ENCODE assay signal across 28 cellular contexts in the genomic region with DNA sequence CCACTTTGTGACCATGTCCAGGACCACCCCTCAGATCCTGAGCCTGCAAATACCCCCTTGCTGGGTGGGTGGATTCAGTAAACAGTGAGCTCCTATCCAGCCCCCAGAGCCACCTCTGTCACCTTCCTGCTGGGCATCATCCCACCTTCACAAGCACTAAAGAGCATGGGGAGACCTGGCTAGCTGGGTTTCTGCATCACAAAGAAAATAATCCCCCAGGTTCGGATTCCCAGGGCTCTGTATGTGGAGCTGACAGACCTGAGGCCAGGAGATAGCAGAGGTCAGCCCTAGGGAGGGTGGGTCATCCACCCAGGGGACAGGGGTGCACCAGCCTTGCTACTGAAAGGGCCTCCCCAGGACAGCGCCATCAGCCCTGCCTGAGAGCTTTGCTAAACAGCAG. TPM values are rescaled to one million over a fixed set of nuclear protein-coding genes. Genes with fewer than 3 reads are reported as not detected.
"Had no signal": no experiment of that assay in that cellular context is flagged by ENCODE, and none has a peak within 500 bp of the region (broad histone marks: within the 10 kb centered on the region; RNA-seq: fewer than 3 reads in every experiment).

No MANE protein-coding gene starts in this region.

- H3K36me3 ChIP-seq: esophagus muscularis mucosa, heart left ventricle, vagina had no signal

- H3K27ac ChIP-seq: esophagus muscularis mucosa, foreskin keratinocyte, heart left ventricle, parathyroid adenoma, testis, vagina had no signal

- H3K9me3 ChIP-seq: testis, vagina had no signal

- ATAC-seq: activated CD8-positive, alpha-beta T cell treated with anti-CD3 and anti-CD28 coated beads, Interleukin-2, amount 10 ng/mL, durations not matched to agents 7 days and 5 days; foreskin keratinocyte; heart left ventricle; left colon; naive thymus-derived CD4-positive, alpha-beta T cell; right cardiac atrium; stimulated activated naive CD8-positive, alpha-beta T cell treated with anti-CD3 and anti-CD28 coated beads, Interleukin-15, Interleukin-2, amounts not matched to agents 100 U/mL and 50 U/mL, for 24 hours had no signal

- H3K4me1 Mint-ChIP-seq: activated naive CD4-positive, alpha-beta T cell treated with anti-CD3 and anti-CD28 coated beads, Interleukin-2, amount 50 U/mL, for 24 hours; neural crest cell had no signal

- H3K4me1 ChIP-seq: esophagus muscularis mucosa, foreskin keratinocyte, heart left ventricle, parathyroid adenoma, testis, vagina had no signal

- DNase-seq: activated B cell treated with CpG ODN at 0.5 μM for 24 hours; anterior cingulate cortex; foreskin keratinocyte; hypothalamus; immature natural killer cell; kidney; mammary epithelial cell; midbrain; nucleus accumbens; right cardiac atrium; stimulated activated CD4-positive, alpha-beta T cell treated with anti-CD3 and anti-CD28 coated beads, Interleukin-12 subunit alpha, Interleukin-12 subunit beta, amount 100 ng/mL, for 4 hours; stimulated activated CD4-positive, alpha-beta T cell treated with anti-CD3 and anti-CD28 coated beads, Interleukin-4, amount 100 ng/mL, for 1 hour; T-helper 1 cell; testis had no signal

- H2AFZ ChIP-seq: parathyroid adenoma had no signal

- H3K27ac Mint-ChIP-seq: activated B cell treated with CpG ODN at 0.5 μM for 24 hours; activated CD8-positive, alpha-beta T cell treated with anti-CD3 and anti-CD28 coated beads, Interleukin-2, amount 10 ng/mL, durations not matched to agents 7 days and 5 days; activated naive CD4-positive, alpha-beta T cell treated with anti-CD3 and anti-CD28 coated beads, Interleukin-2, amount 50 U/mL, for 24 hours; immature natural killer cell; naive thymus-derived CD4-positive, alpha-beta T cell; T-helper 2 cell treated with Interferon-gamma antibody and Interleukin-4, amounts not matched to agents 5 μg/mL and 100 μg/mL, for 36 hours had no signal

- H3K9ac ChIP-seq: parathyroid adenoma had no signal

- H3K4me3 ChIP-seq: esophagus muscularis mucosa, heart left ventricle, testis, vagina had no signal

- H3K4me3 Mint-ChIP-seq: activated B cell treated with CpG ODN at 0.5 μM for 24 hours; activated CD8-positive, alpha-beta T cell treated with anti-CD3 and anti-CD28 coated beads, Interleukin-2, amount 10 ng/mL, durations not matched to agents 7 days and 5 days; activated naive CD4-positive, alpha-beta T cell treated with anti-CD3 and anti-CD28 coated beads, Interleukin-2, amount 50 U/mL, for 24 hours; immature natural killer cell; naive thymus-derived CD4-positive, alpha-beta T cell; neural crest cell; T-helper 2 cell treated with Interferon-gamma antibody and Interleukin-4, amounts not matched to agents 5 μg/mL and 100 μg/mL, for 36 hours had no signal

- H3K36me3 Mint-ChIP-seq: immature natural killer cell had no signal

- FAIRE-seq: colon, kidney had no signal

- H3K27me3 ChIP-seq: testis, vagina had no signal

- H3K79me2 ChIP-seq: parathyroid adenoma had no signal

RNA-seq across cellular contexts. Expression of a gene that starts 7.7 kb away (rescaled TPM):
- total RNA-seq: activated B cell treated with CpG ODN at 0.5 μM for 24 hours; activated CD8-positive, alpha-beta T cell treated with anti-CD3 and anti-CD28 coated beads, Interleukin-2, amount 10 ng/mL, durations not matched to agents 7 days and 5 days; foreskin keratinocyte; liver; mammary epithelial cell; naive thymus-derived CD4-positive, alpha-beta T cell; neural crest cell; right cardiac atrium; skeletal muscle tissue had no signal
- polyA plus RNA-seq: foreskin keratinocyte; immature natural killer cell; mammary epithelial cell; naive thymus-derived CD4-positive, alpha-beta T cell; right cardiac atrium had no signal

RNA-seq across cellular contexts. Expression of a gene that starts 12.7 kb away (rescaled TPM):
- total RNA-seq: activated B cell treated with CpG ODN at 0.5 μM for 24 hours; activated CD8-positive, alpha-beta T cell treated with anti-CD3 and anti-CD28 coated beads, Interleukin-2, amount 10 ng/mL, durations not matched to agents 7 days and 5 days; foreskin keratinocyte; kidney; liver; mammary epithelial cell; naive thymus-derived CD4-positive, alpha-beta T cell; neural crest cell; right cardiac atrium; skeletal muscle tissue had no signal
- polyA plus RNA-seq: foreskin keratinocyte; immature natural killer cell; mammary epithelial cell; naive thymus-derived CD4-positive, alpha-beta T cell had no signal

RNA-seq across cellular contexts. Expression of a gene that starts 59.6 kb away (rescaled TPM):
- total RNA-seq: activated B cell treated with CpG ODN at 0.5 μM for 24 hours; activated CD8-positive, alpha-beta T cell treated with anti-CD3 and anti-CD28 coated beads, Interleukin-2, amount 10 ng/mL, durations not matched to agents 7 days and 5 days; kidney; neural crest cell had no signal
- polyA plus RNA-seq: immature natural killer cell; naive thymus-derived CD4-positive, alpha-beta T cell; right cardiac atrium had no signal
